In genomic region chr3:52779411-52780297, GRCh38 we compare ENCODE assay signal across 11 cellular contexts. TPM values are rescaled to one million over a fixed set of nuclear protein-coding genes. Genes with fewer than 3 reads are reported as not detected.
A peak's percentile ranks its signal among the peaks of the same experiment; 100 is the strongest.
DNase-seq lines count a peak whose midpoint lies in the region; ATAC-seq and TF ChIP-seq lines count a peak whose summit lies in the region.
"Had no signal": no experiment of that assay in that cellular context is flagged by ENCODE, and none has a peak within 500 bp of the region (broad histone marks: within the 10 kb centered on the region; RNA-seq: fewer than 3 reads in every experiment).

No MANE protein-coding gene starts in this region.

- peak overlapping the region; percentile 43 for H3K4me2 ChIP-seq in BLaER1

- TF ChIP-seq CTCF in activated B cell treated with CpG ODN at 0.5 μM for 24 hours (IDR thresholded peaks at IDR 0.05) = no peak

- intact Hi-C loops in activated B cell treated with CpG ODN at 0.5 μM for 24 hours (cut with micrococcal nuclease) = loop anchor here (1.0 to 10.0 kb wide), 3 partner anchors 8 to 267 kb away; partner anchors contain the start of genes NT5DC2, SFMBT1 and UQCC5
- intact Hi-C loops in CD4-positive, alpha-beta memory T cell (cut with micrococcal nuclease) = no loop called here

- H3K9me3 Mint-ChIP-seq in activated B cell treated with CpG ODN at 0.5 μM for 24 hours = no peaks in the 10 kb centered on the region
- no peaks in the 10 kb centered on the region for H3K9me3 Mint-ChIP-seq in CD4-positive, alpha-beta memory T cell
- H3K9me3 Mint-ChIP-seq: CD8-positive, alpha-beta memory T cell had no signal

- POLR2A ChIA-PET in activated B cell treated with CpG ODN at 0.5 μM for 24 hours (lab: Charles Lee) = interaction anchor here (1.1 to 2.3 kb wide), 2 partner anchors 9 to 47 kb away, joined by 3 to 44 read pairs; partner anchors contain the start of gene NEK4
- POLR2A ChIA-PET in CD4-positive, alpha-beta memory T cell (lab: Charles Lee; ENCODE audit: partially characterized antibody) = no interaction called here

- peaks cover 14% of the 10 kb centered on the region for H3K4me1 Mint-ChIP-seq in activated B cell treated with CpG ODN at 0.5 μM for 24 hours
- no peaks in the 10 kb centered on the region for H3K4me1 Mint-ChIP-seq in CD4-positive, alpha-beta memory T cell
- H3K4me1 Mint-ChIP-seq: CD8-positive, alpha-beta memory T cell had no signal

- no peaks in the 10 kb centered on the region for H4K20me1 ChIP-seq in BLaER1

- DNase-seq in activated B cell treated with CpG ODN at 0.5 μM for 24 hours = peak; percentile 59
- no peak for DNase-seq in CD4-positive, alpha-beta memory T cell
- DNase-seq in central memory CD4-positive, alpha-beta T cell = no peak
- DNase-seq in T-helper 2 cell = no peak
- no peak for DNase-seq in HuH-7.5 (ENCODE audit: low spot score)

- no peaks in the 10 kb centered on the region for H3K36me3 Mint-ChIP-seq in activated B cell treated with CpG ODN at 0.5 μM for 24 hours (ENCODE audit: low read depth)
- H3K36me3 Mint-ChIP-seq in CD4-positive, alpha-beta memory T cell = no peaks in the 10 kb centered on the region
- H3K36me3 Mint-ChIP-seq: CD8-positive, alpha-beta memory T cell had no signal

- no peak overlapping the region for H3K9ac ChIP-seq in BLaER1

- H3K27me3 Mint-ChIP-seq in activated B cell treated with CpG ODN at 0.5 μM for 24 hours = no peaks in the 10 kb centered on the region
- peaks cover 0 to 2% of the 10 kb centered on the region in 2 donors for H3K27me3 Mint-ChIP-seq in CD4-positive, alpha-beta memory T cell

- peak overlapping the region; percentile 55; the same call in 1 of the 2 replicates for H3K27ac ChIP-seq in BLaER1
- no peak overlapping the region for H3K27ac ChIP-seq in CD4-positive, alpha-beta memory T cell (ENCODE audit: low read depth, low read length)

- CTCF ChIA-PET in activated B cell treated with CpG ODN at 0.5 μM for 24 hours (lab: Charles Lee) = interaction anchor here (0.6 kb wide), 1 partner anchor 345 kb away, joined by 3 read pairs; no protein-coding TSS in a partner anchor
- CTCF ChIA-PET in CD4-positive, alpha-beta memory T cell (lab: Charles Lee; ENCODE audit: partially characterized antibody) = no interaction called here

- no peaks in the 10 kb centered on the region for H3K9me3 ChIP-seq in BLaER1
- no peaks in the 10 kb centered on the region for H3K9me3 ChIP-seq in CD4-positive, alpha-beta memory T cell (ENCODE audit: control insufficient read depth in 1 of 2, low read length in 2 of 2)

- H3K36me3 ChIP-seq in BLaER1 = no peaks in the 10 kb centered on the region
- no peaks in the 10 kb centered on the region for H3K36me3 ChIP-seq in CD4-positive, alpha-beta memory T cell (ENCODE audit: insufficient read depth, low read length)

- H3K4me3 ChIP-seq in BLaER1 = no peak overlapping the region
- H3K4me3 ChIP-seq in CD4-positive, alpha-beta memory T cell (ENCODE audit: low read length in 2 of 2) = no peak overlapping the region

- no peaks in the 10 kb centered on the region for H3K27me3 ChIP-seq in BLaER1
- H3K27me3 ChIP-seq in CD4-positive, alpha-beta memory T cell (ENCODE audit: insufficient read depth, low read length) = no peaks in the 10 kb centered on the region

- peak overlapping the region; percentile 95 for H3K27ac Mint-ChIP-seq in activated B cell treated with CpG ODN at 0.5 μM for 24 hours
- no peak overlapping the region for H3K27ac Mint-ChIP-seq in CD4-positive, alpha-beta memory T cell
- H3K27ac Mint-ChIP-seq: CD8-positive, alpha-beta memory T cell had no signal

- peak overlapping the region; percentile 36 for H3K4me3 Mint-ChIP-seq in activated B cell treated with CpG ODN at 0.5 μM for 24 hours
- no peak overlapping the region for H3K4me3 Mint-ChIP-seq in CD4-positive, alpha-beta memory T cell
- H3K4me3 Mint-ChIP-seq: CD8-positive, alpha-beta memory T cell had no signal

- ATAC-seq in GM19035 (IDR thresholded peaks at IDR 0.05; ENCODE audit: unreplicated experiment) (peak; percentile 55), HG03175 (IDR thresholded peaks at IDR 0.05; ENCODE audit: unreplicated experiment) (peak; percentile 71), activated B cell treated with CpG ODN at 0.5 μM for 24 hours (ENCODE audit: low read depth) (peak; percentile 91)

- peaks cover 36% of the 10 kb centered on the region for H3K4me1 ChIP-seq in BLaER1
- no peaks in the 10 kb centered on the region for H3K4me1 ChIP-seq in CD4-positive, alpha-beta memory T cell (ENCODE audit: insufficient read depth, low read length)

RNA-seq across cellular contexts. Expression of gene ITIH1, which starts 2.3 kb away (rescaled TPM):
- total RNA-seq in activated B cell treated with CpG ODN at 0.5 μM for 24 hours = 0.42 and 0.80 TPM in 2 replicates
- total RNA-seq in CD4-positive, alpha-beta memory T cell = not detected
- not detected for polyA plus RNA-seq in CD4-positive, alpha-beta memory T cell
- total RNA-seq: CD8-positive, alpha-beta memory T cell; fibroblast of lung; lung microvascular endothelial cell had no signal
- polyA plus RNA-seq: CD8-positive, alpha-beta memory T cell; fibroblast of lung had no signal

RNA-seq across cellular contexts. Expression of gene NEK4, which starts 8.9 kb away (rescaled TPM):
- 23.0 and 24.5 TPM in 2 replicates for total RNA-seq in activated B cell treated with CpG ODN at 0.5 μM for 24 hours
- 10 to 100 TPM; 26.8 to 27.9 TPM for total RNA-seq in CD4-positive, alpha-beta memory T cell
- polyA plus RNA-seq in CD4-positive, alpha-beta memory T cell = 10 to 100 TPM in 1 of 2 donors, 1 to 10 TPM in 1; 7.0 to 12.9 TPM

RNA-seq across cellular contexts. Expression of gene ITIH3, which starts 14.9 kb away (rescaled TPM):
- total RNA-seq in activated B cell treated with CpG ODN at 0.5 μM for 24 hours = not detected in 2 replicates
- not detected for total RNA-seq in CD4-positive, alpha-beta memory T cell
- not detected for polyA plus RNA-seq in CD4-positive, alpha-beta memory T cell
- total RNA-seq: CD8-positive, alpha-beta memory T cell had no signal
- polyA plus RNA-seq: CD8-positive, alpha-beta memory T cell had no signal

RNA-seq across cellular contexts. Expression of gene ITIH4, which starts 50.8 kb away (rescaled TPM):
- 15.4 and 15.7 TPM in 2 replicates for total RNA-seq in activated B cell treated with CpG ODN at 0.5 μM for 24 hours
- total RNA-seq in CD4-positive, alpha-beta memory T cell = 10 to 100 TPM; 50.5 to 50.7 TPM
- 1 to 10 TPM in 1 of 2 donors, under 1 TPM in 1; 0.07 to 1.6 TPM for polyA plus RNA-seq in CD4-positive, alpha-beta memory T cell
- polyA plus RNA-seq: CD8-positive, alpha-beta memory T cell had no signal

RNA-seq across cellular contexts. Expression of gene MUSTN1, which starts 55.2 kb away (rescaled TPM):
- 0.83 and 1.6 TPM in 2 replicates for total RNA-seq in activated B cell treated with CpG ODN at 0.5 μM for 24 hours
- total RNA-seq in CD4-positive, alpha-beta memory T cell = 1 to 10 TPM; 1.6 to 3.3 TPM
- polyA plus RNA-seq in CD4-positive, alpha-beta memory T cell = not detected
- total RNA-seq: fibroblast of lung had no signal
- polyA plus RNA-seq: CD8-positive, alpha-beta memory T cell had no signal
